ENCODE assay signal across 1 cellular context in the genomic region with DNA sequence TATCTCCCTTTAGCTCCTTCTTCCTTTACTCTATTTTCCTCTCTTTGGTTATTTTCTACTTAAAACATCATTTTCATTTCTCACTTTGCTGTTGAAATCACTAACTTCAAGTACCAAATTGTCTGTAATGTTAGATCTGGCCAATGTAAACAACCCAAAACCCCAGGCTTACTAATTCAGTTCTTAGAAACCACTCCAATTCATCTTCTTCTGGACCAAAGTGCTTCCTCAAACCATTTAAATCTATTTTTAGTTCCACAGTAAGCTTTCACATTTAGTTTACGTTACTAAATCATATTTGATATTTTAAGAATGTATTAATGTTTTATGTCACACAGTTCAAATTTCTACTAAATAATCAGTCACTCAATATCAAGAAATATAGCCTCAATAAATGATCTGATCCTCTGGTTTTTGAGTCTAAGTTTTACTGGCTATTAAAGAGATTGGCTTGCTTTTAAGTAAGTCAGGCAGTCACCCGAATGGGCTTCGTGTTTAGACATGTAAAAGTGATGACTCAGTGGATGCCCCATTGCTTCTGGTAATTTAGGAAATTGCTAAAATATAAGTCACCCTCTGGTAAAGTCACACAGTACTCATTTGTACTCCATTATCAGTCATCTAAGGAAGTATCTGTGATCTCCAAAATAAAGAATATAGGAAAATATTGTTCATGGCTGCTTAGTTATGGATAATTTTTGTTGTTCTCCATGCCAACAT.
TF ChIP-seq lines count a peak whose summit lies in the region.

No MANE protein-coding gene starts in this region.

TF ChIP-seq in GM23338, 12 proteins besides CTCF, POLR2A, EP300 and RAD21 (continued from another document):
- TF ChIP-seq ZNF462 (CRISPR knock-in tag; IDR thresholded peaks at IDR 0.05) (no peak), ETS1 (IDR thresholded peaks at IDR 0.05) (no peak)
TF ChIP-seq in GM23338: peak in this region for 0.
